In genomic region chr13:21670006-21670882, GRCh38 we compare ENCODE assay signal across 8 cellular contexts. TPM values are rescaled to one million over a fixed set of nuclear protein-coding genes. Genes with fewer than 3 reads are reported as not detected.
A peak's percentile ranks its signal among the peaks of the same experiment; 100 is the strongest.
DNase-seq lines count a peak whose midpoint lies in the region; ATAC-seq and TF ChIP-seq lines count a peak whose summit lies in the region.

No MANE protein-coding gene starts in this region.

- no peaks in the 10 kb centered on the region for H3K9me3 Mint-ChIP-seq in activated CD8-positive, alpha-beta T cell treated with anti-CD3 and anti-CD28 coated beads for 36 hours
- H3K9me3 Mint-ChIP-seq in endodermal cell: no peaks in the 10 kb centered on the region

- TF ChIP-seq POLR2A in stomach (IDR thresholded peaks at IDR 0.05): no peak

- no peak for TF ChIP-seq CTCF in activated CD8-positive, alpha-beta T cell treated with anti-CD3 and anti-CD28 coated beads for 36 hours (IDR thresholded peaks at IDR 0.05)
- TF ChIP-seq CTCF in endodermal cell (conservative IDR thresholded peaks at IDR 0.05) (no peak), mucosa of descending colon (IDR thresholded peaks at IDR 0.05) (no peak), stomach (IDR thresholded peaks at IDR 0.05) (no peak)

- no peak for TF ChIP-seq EP300 in stomach (IDR thresholded peaks at IDR 0.05)

- H3K27me3 Mint-ChIP-seq in activated CD8-positive, alpha-beta T cell treated with anti-CD3 and anti-CD28 coated beads for 36 hours: peaks cover 36% of the 10 kb centered on the region
- peaks cover 84% of the 10 kb centered on the region for H3K27me3 Mint-ChIP-seq in endodermal cell (ENCODE audit: insufficient read depth)

- H3K36me3 ChIP-seq in endodermal cell (ENCODE audit: control insufficient read depth, insufficient read depth, low read length) (no peaks in the 10 kb centered on the region), mucosa of descending colon (ENCODE audit: low read depth) (no peaks in the 10 kb centered on the region), stomach (no peaks in the 10 kb centered on the region)

- POLR2A ChIA-PET in activated CD8-positive, alpha-beta T cell treated with anti-CD3 and anti-CD28 coated beads for 36 hours (lab: Charles Lee): interaction anchor here (0.7 to 1.6 kb wide), 3 partner anchors 15 to 67 kb away, joined by 4 to 9 read pairs (median 4); partner anchors contain the start of gene MICU2

- H3K9me3 ChIP-seq in endodermal cell (ENCODE audit: control insufficient read depth, low read length) (no peaks in the 10 kb centered on the region), mucosa of descending colon (no peaks in the 10 kb centered on the region), stomach (no peaks in the 10 kb centered on the region)

- ATAC-seq in HG02852 (IDR thresholded peaks at IDR 0.05; ENCODE audit: unreplicated experiment) (peak; percentile 29), mucosa of descending colon (peak; percentile 42)
- ATAC-seq in activated CD8-positive, alpha-beta T cell treated with anti-CD3 and anti-CD28 coated beads for 36 hours: peak; percentile 31

- no peaks in the 10 kb centered on the region for H3K36me3 Mint-ChIP-seq in activated CD8-positive, alpha-beta T cell treated with anti-CD3 and anti-CD28 coated beads for 36 hours (ENCODE audit: low read depth)
- H3K36me3 Mint-ChIP-seq in endodermal cell (ENCODE audit: low read depth): no peaks in the 10 kb centered on the region

- peak overlapping the region; percentile 84 for H3K4me3 ChIP-seq in endodermal cell (ENCODE audit: low read length)
- H3K4me3 ChIP-seq in mucosa of descending colon: peak overlapping the region; percentile 11
- H3K4me3 ChIP-seq in stomach: peak overlapping the region; percentile 56 to 91 (median 72)

- H3K9ac ChIP-seq in endodermal cell (ENCODE audit: extremely low read depth, low read length, poor library complexity, severe bottlenecking): peak overlapping the region; percentile 6

- intact Hi-C loops in activated CD8-positive, alpha-beta T cell treated with anti-CD3 and anti-CD28 coated beads for 36 hours (cut with micrococcal nuclease): no loop called here
- intact Hi-C loops in mucosa of descending colon (cut with DNase I, micrococcal nuclease): loop anchor here in 1 of 2 donors (5.0 kb wide), 1 partner anchor 33 kb away; no protein-coding TSS in a partner anchor
- intact Hi-C loops in stomach (cut with DNase I; ENCODE audit: low total_unique reads): no loop called here

- CTCF ChIA-PET in activated CD8-positive, alpha-beta T cell treated with anti-CD3 and anti-CD28 coated beads for 36 hours (lab: Charles Lee): interaction anchor here (0.7 to 3.6 kb wide), 4 partner anchors 20 to 141 kb away, joined by 3 to 20 read pairs (median 3); partner anchors contain the start of gene MICU2

- H3K4me1 Mint-ChIP-seq in activated CD8-positive, alpha-beta T cell treated with anti-CD3 and anti-CD28 coated beads for 36 hours (ENCODE audit: low read depth): peaks cover 31% of the 10 kb centered on the region
- H3K4me1 Mint-ChIP-seq in endodermal cell: peaks cover 20% of the 10 kb centered on the region

- DNase-seq in NCI-H524 (lab: John Stamatoyannopoulos, UW) (peak; percentile 64 to 81), NCI-H524 treated with DMSO at 0.1 percent for 48 hours (lab: John Stamatoyannopoulos, UW) (no peak), NCI-H226 (peak; percentile 3), endodermal cell (peak; percentile 83), mucosa of descending colon (peak; percentile 76 to 80 (median 78)), stomach (peak; percentile 48)
- peak; percentile 72 for DNase-seq in activated CD8-positive, alpha-beta T cell treated with anti-CD3 and anti-CD28 coated beads for 36 hours

- whole genome bisulfite sequencing in endodermal cell (ENCODE audit: insufficient coverage in 1 of 2, insufficient read length in 1 of 2), 2 experiments: 0 to 4% methylated on average over 17 to 69 of the region's 70 CpGs
- WGBS in stomach, 5 donors: 0% methylated on average over 36 to 70 of the region's 70 CpGs

- peak overlapping the region; percentile 84 for H3K4me3 Mint-ChIP-seq in activated CD8-positive, alpha-beta T cell treated with anti-CD3 and anti-CD28 coated beads for 36 hours
- H3K4me3 Mint-ChIP-seq in endodermal cell: peak overlapping the region; percentile 69

- H3K27me3 ChIP-seq in endodermal cell (ENCODE audit: control insufficient read depth, insufficient read depth, low read length, poor library complexity, severe bottlenecking) (peaks cover 73% of the 10 kb centered on the region), stomach (peaks cover 3 to 88% (median 51%) of the 10 kb centered on the region in 3 donors)

- H3K4me1 ChIP-seq in endodermal cell (ENCODE audit: control insufficient read depth, insufficient read depth, low read length) (peaks cover 4% of the 10 kb centered on the region), mucosa of descending colon (ENCODE audit: low read depth) (peaks cover 33% of the 10 kb centered on the region), stomach (peaks cover 48 to 67% (median 66%) of the 10 kb centered on the region in 4 donors)

- H3K27ac ChIP-seq in endodermal cell (ENCODE audit: low read depth, low read length): peak overlapping the region; percentile 77
- peak overlapping the region in 4 of 5 donors; percentile 43 to 71 (median 57) for H3K27ac ChIP-seq in stomach

- peak overlapping the region; percentile 63 for H3K27ac Mint-ChIP-seq in activated CD8-positive, alpha-beta T cell treated with anti-CD3 and anti-CD28 coated beads for 36 hours
- no peak overlapping the region for H3K27ac Mint-ChIP-seq in endodermal cell

RNA-seq across cellular contexts. Expression of gene FGF9, which starts 0.6 kb away (rescaled TPM):
- under 1 TPM; 0.11 to 0.45 TPM for total RNA-seq in activated CD8-positive, alpha-beta T cell treated with anti-CD3 and anti-CD28 coated beads for 36 hours
- total RNA-seq in endodermal cell (under 1 TPM in 1 of 2 donors, not detected in 1; 0.07 TPM), mucosa of descending colon (1 to 10 TPM; 1.2 to 2.6 (median 2.3) TPM), stomach (1 to 10 TPM in 1 of 5 donors, under 1 TPM in 2, not detected in 2; 0.14 to 2.2 (median 0.29) TPM)
- polyA plus RNA-seq in endodermal cell (2013, experiment 1 of 2): 2.8 TPM
- polyA plus RNA-seq in endodermal cell (2013, experiment 2 of 2): 2.1 TPM
- polyA plus RNA-seq in stomach: under 1 TPM; 0.20 to 0.61 (median 0.25) TPM

Comparison
In these comparisons a context has a peak if more than half of its experiments do, and no peak if none do; other contexts are left out.
1. H3K4me3 ChIP-seq: peak in every context shown above with its lines; median percentile 84 in endodermal cell; 72 in stomach; 11 in mucosa of descending colon.